ENCODE assay signal across 32 cellular contexts in the genomic region with DNA sequence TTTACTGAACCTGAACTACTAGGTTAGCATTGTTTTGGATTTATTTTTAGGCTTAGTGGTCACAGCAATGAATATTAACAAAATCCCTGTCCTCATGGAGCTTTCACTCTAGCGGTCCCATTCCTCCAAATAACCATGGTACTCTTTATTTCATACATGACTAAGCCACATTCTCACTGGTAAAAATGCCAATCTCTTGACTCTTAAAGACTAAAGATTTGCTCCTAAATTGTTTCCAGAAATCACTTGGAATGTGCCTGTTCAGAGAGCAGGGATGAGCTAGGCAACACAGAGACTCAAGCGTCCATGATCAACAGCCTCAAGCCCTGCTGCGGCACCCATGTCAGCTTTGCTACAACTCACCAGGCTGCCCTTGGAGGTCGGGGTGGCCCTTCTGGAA. TPM values are rescaled to one million over a fixed set of nuclear protein-coding genes. Genes with fewer than 3 reads are reported as not detected.
"Had no signal": no experiment of that assay in that cellular context is flagged by ENCODE, and none has a peak within 500 bp of the region (broad histone marks: within the 10 kb centered on the region; RNA-seq: fewer than 3 reads in every experiment).

No MANE protein-coding gene starts in this region.

- H3K4me3 ChIP-seq: breast epithelium, heart right ventricle, skin epidermis, thoracic aorta, vagina had no signal

- H3K4me1 ChIP-seq: breast epithelium, heart right ventricle, vagina had no signal

- H3K4me3 Mint-ChIP-seq: activated B cell treated with CpG ODN at 0.5 μM for 24 hours; activated CD8-positive, alpha-beta T cell treated with anti-CD3 and anti-CD28 coated beads for 36 hours; activated T-cell treated with anti-CD3 and anti-CD28 coated beads, Interleukin-2, amount 50 U/mL, for 4 hours; nephron; T-helper 2 cell treated with Interferon-gamma antibody and Interleukin-4, amounts not matched to agents 5 μg/mL and 100 μg/mL, for 36 hours had no signal

- H3K27ac ChIP-seq: breast epithelium, epithelial cell of prostate, heart right ventricle, skin epidermis, thoracic aorta, vagina had no signal

- H3K9me3 ChIP-seq: vagina had no signal

- DNase-seq: activated B cell treated with CpG ODN at 0.5 μM for 24 hours; activated CD4-positive, alpha-beta T cell treated with anti-CD3 and anti-CD28 coated beads, Interleukin-2, amount 50 U/mL, for 1 hour; activated CD8-positive, alpha-beta T cell treated with anti-CD3 and anti-CD28 coated beads for 36 hours; activated gamma-delta T cell treated with Interleukin-2 at 50 U/mL for 16 hours; activated T-cell treated with anti-CD3 and anti-CD28 coated beads, Interleukin-2, amount 50 U/mL, for 4 hours; central memory CD4-positive, alpha-beta T cell; dermis blood vessel endothelial cell; effector CD4-positive, alpha-beta T cell; foreskin melanocyte; heart right ventricle; left ventricle myocardium superior; stimulated activated CD4-positive, alpha-beta T cell treated with anti-CD3 and anti-CD28 coated beads, Interleukin-12 subunit alpha, Interleukin-12 subunit beta, amount 100 ng/mL, for 4 hours; stimulated activated CD4-positive, alpha-beta T cell treated with anti-CD3 and anti-CD28 coated beads, Interleukin-4, amount 100 ng/mL, for 1 hour; stimulated activated naive CD8-positive, alpha-beta T cell treated with anti-CD3 and anti-CD28 coated beads, Interleukin-15, Interleukin-2, amounts not matched to agents 100 U/mL and 50 U/mL, for 24 hours; T-helper 1 cell had no signal

- H3K27me3 Mint-ChIP-seq: activated B cell treated with CpG ODN at 0.5 μM for 24 hours; activated CD8-positive, alpha-beta T cell treated with anti-CD3 and anti-CD28 coated beads for 36 hours; activated T-helper 17 cell treated with anti-CD3 and anti-CD28 coated beads, Interleukin-2, amount 50 U/mL, for 72 hours had no signal

- H3K27ac Mint-ChIP-seq: activated B cell treated with CpG ODN at 0.5 μM for 24 hours; activated CD8-positive, alpha-beta T cell treated with anti-CD3 and anti-CD28 coated beads for 36 hours; activated T-helper 17 cell treated with anti-CD3 and anti-CD28 coated beads, Interleukin-2, amount 50 U/mL, for 72 hours; nephron; T-helper 2 cell treated with Interferon-gamma antibody and Interleukin-4, amounts not matched to agents 5 μg/mL and 100 μg/mL, for 36 hours had no signal

- ATAC-seq: activated CD8-positive, alpha-beta T cell treated with anti-CD3 and anti-CD28 coated beads for 36 hours; activated naive CD4-positive, alpha-beta T cell treated with anti-CD3 and anti-CD28 coated beads, Interleukin-2, amount 50 U/mL, for 72 hours; activated T-cell treated with anti-CD3 and anti-CD28 coated beads, Interleukin-2, amount 50 U/mL, for 4 hours; activated T-helper 17 cell treated with anti-CD3 and anti-CD28 coated beads, Interleukin-2, amount 50 U/mL, for 72 hours; heart right ventricle; left ventricle myocardium superior; sciatic nerve; stimulated activated naive CD8-positive, alpha-beta T cell treated with anti-CD3 and anti-CD28 coated beads, Interleukin-15, Interleukin-2, amounts not matched to agents 100 U/mL and 50 U/mL, for 24 hours had no signal

- H3K4me1 Mint-ChIP-seq: activated B cell treated with CpG ODN at 0.5 μM for 24 hours, nephron had no signal

- H3K9me3 Mint-ChIP-seq: activated CD8-positive, alpha-beta T cell treated with anti-CD3 and anti-CD28 coated beads for 36 hours had no signal

- H3K27me3 ChIP-seq: breast epithelium, heart right ventricle, vagina had no signal

RNA-seq across cellular contexts. Expression of gene CPLX4, which starts 27.1 kb away (rescaled TPM):
- total RNA-seq: activated B cell treated with CpG ODN at 0.5 μM for 24 hours; activated CD8-positive, alpha-beta T cell treated with anti-CD3 and anti-CD28 coated beads for 36 hours; activated naive CD4-positive, alpha-beta T cell treated with anti-CD3 and anti-CD28 coated beads, Interleukin-2, amount 50 U/mL, for 72 hours; activated T-cell treated with anti-CD3 and anti-CD28 coated beads, Interleukin-2, amount 50 U/mL, for 4 hours; activated T-helper 17 cell treated with anti-CD3 and anti-CD28 coated beads, Interleukin-2, amount 50 U/mL, for 72 hours; breast epithelium; dermis blood vessel endothelial cell; fibroblast of lung; glomerular endothelial cell; left ventricle myocardium superior; lung microvascular endothelial cell; mucosa of gallbladder; osteocyte; posterior vena cava; renal cortical epithelial cell; sciatic nerve; thoracic aorta; vagina had no signal
